In the genomic region with DNA sequence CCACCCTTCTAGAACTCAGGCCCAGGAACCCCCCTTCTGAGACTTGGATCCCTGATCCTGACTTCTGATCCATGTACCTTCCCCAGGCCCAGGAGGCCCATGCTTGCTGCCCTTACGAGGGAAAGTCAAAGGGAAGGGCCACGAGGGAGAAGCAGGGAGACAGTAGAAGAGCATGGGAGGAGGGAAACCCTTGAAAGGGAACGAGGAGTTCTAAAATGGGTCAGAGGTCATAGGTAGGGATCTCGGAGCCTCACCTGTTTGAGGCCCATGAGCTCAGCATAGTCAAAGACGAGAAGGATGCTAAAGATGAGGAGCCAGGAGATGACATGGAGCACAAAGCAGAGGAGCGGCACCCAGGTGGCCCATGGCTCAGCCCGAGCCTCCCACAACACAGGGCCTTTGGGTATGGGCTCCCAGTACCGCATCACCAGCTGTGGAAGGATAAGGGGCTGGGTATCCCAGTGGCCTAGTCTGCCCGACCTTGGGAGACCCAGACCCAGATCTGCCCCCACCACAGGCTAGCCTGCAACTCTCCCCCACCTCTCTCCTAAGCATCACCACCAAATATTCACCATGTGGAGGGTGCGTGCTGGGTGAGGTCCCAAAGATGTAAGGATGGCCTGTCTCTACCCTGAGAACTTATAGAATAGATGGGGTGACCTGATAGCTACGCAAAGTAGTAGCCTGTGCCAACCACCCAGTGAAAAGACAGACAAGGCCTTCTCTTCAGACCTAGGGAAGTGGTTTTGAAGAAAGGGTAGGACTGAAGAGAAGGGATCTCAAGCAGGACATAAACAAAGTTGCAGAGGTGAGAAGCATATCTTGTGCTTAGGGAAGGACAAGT, we compare ENCODE assay signal across 8 cellular contexts. TPM values are rescaled to one million over a fixed set of nuclear protein-coding genes. Genes with fewer than 3 reads are reported as not detected.
A peak's percentile ranks its signal among the peaks of the same experiment; 100 is the strongest.
DNase-seq lines count a peak whose midpoint lies in the region; ATAC-seq, FAIRE-seq and TF ChIP-seq lines count a peak whose summit lies in the region.

No MANE protein-coding gene starts in this region.

- peak; percentile 63 for FAIRE-seq in GM19239 (lab: Jason Lieb, UNC)

- TF ChIP-seq CTCF in RWPE1 (conservative IDR thresholded peaks at IDR 0.05; ENCODE audit: low read depth) (no peak), fibroblast of the aortic adventitia (IDR thresholded peaks at IDR 0.05; ENCODE audit: insufficient read depth, low read length) (peak; percentile 0)

- H3K27ac ChIP-seq in RWPE1 (peak overlapping the region; percentile 97), skin epidermis (peak overlapping the region in 20 of 21 experiments; percentile 34 to 100 (median 98))

- H3K4me3 ChIP-seq in fibroblast of the aortic adventitia (ENCODE audit: low read depth, low read length) (peak overlapping the region; percentile 93), skin epidermis (no peak overlapping the region)

- POLR2A ChIA-PET in RWPE1 (lab: Yijun Ruan, JAX; ENCODE audit: low non-redundant PET): interaction anchor here (2.9 kb wide), 1 partner anchor 28 kb away, joined by 12 read pairs; a partner anchor contains a TSS

- DNase-seq in GM19239 (ENCODE audit: insufficient read length, low spot score) (no peak), RWPE1 (ENCODE audit: low spot score) (no peak), fibroblast of the aortic adventitia (ENCODE audit: low read depth) (no peak), NCI-H1694 treated with DMSO at 0.1 percent for 48 hours (lab: John Stamatoyannopoulos, UW) (no peak)

- ATAC-seq in GM18861 (IDR thresholded peaks at IDR 0.05; ENCODE audit: unreplicated experiment) (no peak), HG02798 (IDR thresholded peaks at IDR 0.05; ENCODE audit: poor library complexity, unreplicated experiment) (no peak), HG03108 (IDR thresholded peaks at IDR 0.05; ENCODE audit: unreplicated experiment) (no peak)

- CTCF ChIA-PET in RWPE1 (lab: Yijun Ruan, JAX): interaction anchor here (0.6 to 1.0 kb wide), 4 partner anchors 21 to 236 kb away, joined by 3 to 7 read pairs (median 3); no protein-coding TSS in a partner anchor

RNA-seq across cellular contexts. Expression of a gene that starts 1.5 kb away (rescaled TPM):
- 0.82 and 9.9 TPM in 2 replicates for total RNA-seq in fibroblast of the aortic adventitia (ENCODE audit: low replicate concordance)

RNA-seq across cellular contexts. Expression of a gene that starts 2.8 kb away (rescaled TPM):
- 33.0 and 82.2 TPM in 2 replicates for total RNA-seq in fibroblast of the aortic adventitia (ENCODE audit: low replicate concordance)

RNA-seq across cellular contexts. Expression of a gene that starts 16.4 kb away (rescaled TPM):
- total RNA-seq in fibroblast of the aortic adventitia (ENCODE audit: low replicate concordance): 20.9 and 64.8 TPM in 2 replicates

RNA-seq across cellular contexts. Expression of a gene that starts 27.8 kb away (rescaled TPM):
- 3.7 and 12.1 TPM in 2 replicates for total RNA-seq in fibroblast of the aortic adventitia (ENCODE audit: low replicate concordance)

RNA-seq across cellular contexts. Expression of a gene that starts 30.9 kb away (rescaled TPM):
- 120 and 996 TPM in 2 replicates for total RNA-seq in fibroblast of the aortic adventitia (ENCODE audit: low replicate concordance)
